ENCODE assay signal across 21 cellular contexts in genomic region chr20:32458837-32459220, GRCh38.
DNase-seq lines count a peak whose midpoint lies in the region; ATAC-seq, FAIRE-seq and TF ChIP-seq lines count a peak whose summit lies in the region.
"Had no signal": no experiment of that assay in that cellular context is flagged by ENCODE, and none has a peak within 500 bp of the region (broad histone marks: within the 10 kb centered on the region; RNA-seq: fewer than 3 reads in every experiment).

No MANE protein-coding gene starts in this region.

- H3K4me1 ChIP-seq in neuronal stem cell (ENCODE audit: control insufficient read depth in 2 of 2, insufficient read depth in 1 of 2, low read depth in 1 of 2, low read length in 2 of 2) (peaks cover 26 to 37% of the 10 kb centered on the region in 2 donors), stomach (peaks cover 36 to 62% (median 46%) of the 10 kb centered on the region in 4 donors)

- H3K36me3 Mint-ChIP-seq in CD4-positive, alpha-beta T cell (ENCODE audit: low read depth), result peaks cover 51% of the 10 kb centered on the region
- H3K36me3 Mint-ChIP-seq in T-cell, result peaks cover 8% of the 10 kb centered on the region
- H3K36me3 Mint-ChIP-seq in endothelial cell (ENCODE audit: low read depth, unreplicated experiment), result peaks cover 18% of the 10 kb centered on the region

- POLR2A ChIA-PET in CD4-positive, alpha-beta T cell (lab: Charles Lee), result no interaction called here
- POLR2A ChIA-PET in T-cell (lab: Charles Lee), result interaction anchor here in 1 of 2 donors (0.6 kb wide), 1 partner anchor 19 kb away, joined by 3 read pairs; no protein-coding TSS in a partner anchor

- no peak for FAIRE-seq in D721Med (lab: Jason Lieb, UNC)
- FAIRE-seq: endometrium, TTC549 had no signal

- peak overlapping the region; percentile 96 for H3K18ac ChIP-seq in neuronal stem cell (ENCODE audit: low read length)

- peaks cover 31% of the 10 kb centered on the region for H3K79me1 ChIP-seq in neuronal stem cell (ENCODE audit: low read depth, low read length)

- no peaks in the 10 kb centered on the region for H3K4me1 Mint-ChIP-seq in CD4-positive, alpha-beta T cell (ENCODE audit: low read depth)
- H3K4me1 Mint-ChIP-seq in T-cell (peaks cover 6 to 12% (median 11%) of the 10 kb centered on the region in 3 donors), endothelial cell (ENCODE audit: unreplicated experiment) (peaks cover 40% of the 10 kb centered on the region)
- H3K4me1 Mint-ChIP-seq: activated CD4-positive, alpha-beta T cell treated with anti-CD3 and anti-CD28 coated beads, Interleukin-2, amount 10 ng/mL, durations not matched to agents 24 days and 14 days had no signal

- peak overlapping the region; percentile 82 for H2AK5ac ChIP-seq in neuronal stem cell (ENCODE audit: low read depth, low read length)

- no peak for TF ChIP-seq POLR2A in stomach (IDR thresholded peaks at IDR 0.05)

- no CpG with 5 or more reads among the region's 12 CpGs for whole genome bisulfite sequencing in neuronal stem cell (ENCODE audit: extremely low coverage in 2 of 2, insufficient read length in 2 of 2, insufficient replicate concordance in 1 of 2), 2 donors
- 70 to 75% (median 73%) methylated on average over 11 to 12 of the region's 12 CpGs for WGBS in stomach, 5 donors

- H2BK5ac ChIP-seq in neuronal stem cell (ENCODE audit: low read length), result peak overlapping the region; percentile 99

- no peak for DNase-seq in CD4-positive, alpha-beta T cell
- DNase-seq in T-cell (no peak), endothelial cell (ENCODE audit: low spot score) (no peak), neuronal stem cell (ENCODE audit: low spot score) (no peak), stomach (no peak), D721Med (ENCODE audit: insufficient read length, low spot score) (no peak)
- no peak for DNase-seq in activated CD4-positive, alpha-beta T cell treated with anti-CD3 and anti-CD28 coated beads for 4 hours
- DNase-seq: activated CD4-positive, alpha-beta T cell treated with anti-CD3 and anti-CD28 coated beads, Interleukin-2, amount 10 ng/mL, durations not matched to agents 24 days and 14 days; activated CD8-positive, alpha-beta memory T cell treated with anti-CD3 and anti-CD28 coated beads, Interleukin-2, amount 50 U/mL, for 4 hours; activated gamma-delta T cell treated with Interleukin-2 at 50 U/mL for 16 hours; EL; GM23248; NCI-H1417 treated with DMSO at 0.1 percent for 48 hours; NCI-H2171; NCI-H526 treated with DMSO at 0.1 percent for 48 hours had no signal

- intact Hi-C loops in CD4-positive, alpha-beta T cell (cut with DNase I, micrococcal nuclease), result no loop called here
- intact Hi-C loops in stomach (cut with DNase I; ENCODE audit: low total_unique reads), result no loop called here

- peak overlapping the region; percentile 19 for H4K8ac ChIP-seq in neuronal stem cell (ENCODE audit: low read depth, low read length)

- peak overlapping the region; percentile 79 for H3K27ac Mint-ChIP-seq in CD4-positive, alpha-beta T cell
- H3K27ac Mint-ChIP-seq in T-cell (peak overlapping the region; percentile 55 to 72), endothelial cell (ENCODE audit: unreplicated experiment) (peak overlapping the region; percentile 78)
- H3K27ac Mint-ChIP-seq: activated CD4-positive, alpha-beta T cell treated with anti-CD3 and anti-CD28 coated beads, Interleukin-2, amount 10 ng/mL, durations not matched to agents 24 days and 14 days had no signal

- CTCF ChIA-PET in CD4-positive, alpha-beta T cell (lab: Charles Lee), result no interaction called here
- CTCF ChIA-PET in T-cell (lab: Charles Lee), result interaction anchor here in 1 of 2 donors (0.7 kb wide), 1 partner anchor 34 kb away, joined by 5 read pairs; no protein-coding TSS in a partner anchor

- H3K14ac ChIP-seq in neuronal stem cell (ENCODE audit: low read length), result peak overlapping the region; percentile 41

- no peak overlapping the region for H3K4me2 ChIP-seq in neuronal stem cell (ENCODE audit: insufficient read depth, low read length, poor library complexity, severe bottlenecking)

- H3K36me3 ChIP-seq in neuronal stem cell (replicated peaks in 1 of 2; ENCODE audit: control insufficient read depth in 2 of 2, insufficient read depth in 2 of 2, low read length in 2 of 2), result peaks cover 19 to 33% of the 10 kb centered on the region in 2 donors
- H3K36me3 ChIP-seq in stomach, result peaks cover 9 to 53% (median 33%) of the 10 kb centered on the region in 4 donors
- H3K36me3 ChIP-seq: prostate gland, thoracic aorta had no signal

- H3K4ac ChIP-seq in neuronal stem cell (ENCODE audit: low read length), result no peak overlapping the region

- H3K9ac ChIP-seq in neuronal stem cell (ENCODE audit: low read depth, low read length, poor library complexity), result peak overlapping the region; percentile 83
- H3K9ac ChIP-seq: GM23248 had no signal

- H2BK12ac ChIP-seq in neuronal stem cell (ENCODE audit: low read length), result no peak overlapping the region

- H3K27me3 ChIP-seq in CD4-positive, alpha-beta T cell (ENCODE audit: control insufficient read depth, insufficient read depth, low read length), result no peaks in the 10 kb centered on the region
- peaks cover 0 to 2% (median 0%) of the 10 kb centered on the region in 3 experiments for H3K27me3 ChIP-seq in neuronal stem cell (ENCODE audit: control insufficient read depth in 3 of 3, insufficient read depth in 3 of 3, low read depth in 1 of 3, low read length in 3 of 3)
- no peaks in the 10 kb centered on the region for H3K27me3 ChIP-seq in stomach
- H3K27me3 ChIP-seq: heart left ventricle had no signal

- H3K4me3 ChIP-seq in neuronal stem cell (ENCODE audit: low read length in 2 of 2) (no peak overlapping the region), stomach (no peak overlapping the region)
- H3K4me3 ChIP-seq: GM23248, heart left ventricle, prostate gland, thoracic aorta had no signal

- no peak for TF ChIP-seq EP300 in stomach (IDR thresholded peaks at IDR 0.05)

- ATAC-seq in CD4-positive, alpha-beta T cell (ENCODE audit: poor library complexity), result no peak
- no peak for ATAC-seq in T-cell (replicated peaks in 1 of 4)
- ATAC-seq in GM19328 (IDR thresholded peaks at IDR 0.05; ENCODE audit: unreplicated experiment), result no peak
- ATAC-seq: heart left ventricle had no signal

- no peaks in the 10 kb centered on the region for H3K9me3 Mint-ChIP-seq in CD4-positive, alpha-beta T cell
- H3K9me3 Mint-ChIP-seq in T-cell, result no peaks in the 10 kb centered on the region
- no peaks in the 10 kb centered on the region for H3K9me3 Mint-ChIP-seq in endothelial cell (ENCODE audit: unreplicated experiment)
- H3K9me3 Mint-ChIP-seq: activated CD4-positive, alpha-beta T cell treated with anti-CD3 and anti-CD28 coated beads, Interleukin-2, amount 10 ng/mL, durations not matched to agents 24 days and 14 days had no signal

- H2AFZ ChIP-seq in neuronal stem cell (ENCODE audit: low read length), result no peak overlapping the region
- H2AFZ ChIP-seq: GM23248 had no signal

- H2BK15ac ChIP-seq in neuronal stem cell (ENCODE audit: low read length), result peak overlapping the region; percentile 97

- TF ChIP-seq CTCF in CD4-positive, alpha-beta T cell (IDR thresholded peaks at IDR 0.05), result no peak
- TF ChIP-seq CTCF in endothelial cell (IDR thresholded peaks at IDR 0.05; ENCODE audit: unreplicated experiment), result no peak
- TF ChIP-seq CTCF in stomach (IDR thresholded peaks at IDR 0.05), result no peak
- TF ChIP-seq CTCF in D721Med (IDR thresholded peaks at IDR 0.05; ENCODE audit: insufficient read depth, missing control alignments), result no peak

- no peak overlapping the region for H4K91ac ChIP-seq in neuronal stem cell (ENCODE audit: low read depth, low read length, poor library complexity)

- no peaks in the 10 kb centered on the region for H3K9me3 ChIP-seq in CD4-positive, alpha-beta T cell (ENCODE audit: control insufficient read depth, low read length)
- no peaks in the 10 kb centered on the region for H3K9me3 ChIP-seq in neuronal stem cell (replicated peaks in 1 of 2; ENCODE audit: control insufficient read depth in 2 of 2, insufficient read depth in 1 of 2, low read depth in 1 of 2, low read length in 2 of 2)
- no peaks in the 10 kb centered on the region for H3K9me3 ChIP-seq in stomach
- H3K9me3 ChIP-seq: heart left ventricle, prostate gland, thoracic aorta had no signal

- no peak overlapping the region for H2BK120ac ChIP-seq in neuronal stem cell (ENCODE audit: low read depth, low read length)

- H3K27me3 Mint-ChIP-seq in CD4-positive, alpha-beta T cell, result no peaks in the 10 kb centered on the region
- no peaks in the 10 kb centered on the region for H3K27me3 Mint-ChIP-seq in T-cell
- H3K27me3 Mint-ChIP-seq in endothelial cell (ENCODE audit: unreplicated experiment), result peaks cover 29% of the 10 kb centered on the region
- H3K27me3 Mint-ChIP-seq: activated CD4-positive, alpha-beta T cell treated with anti-CD3 and anti-CD28 coated beads, Interleukin-2, amount 10 ng/mL, durations not matched to agents 24 days and 14 days had no signal

- H3K27ac ChIP-seq in CD4-positive, alpha-beta T cell (ENCODE audit: low read depth, low read length), result no peak overlapping the region
- H3K27ac ChIP-seq in neuronal stem cell (replicated peaks; ENCODE audit: low read length) (no peak overlapping the region), stomach (peak overlapping the region in 1 of 5 donors; percentile 20)
- H3K27ac ChIP-seq: GM23248, prostate gland, thoracic aorta had no signal

- H3K4me3 Mint-ChIP-seq in CD4-positive, alpha-beta T cell, result no peak overlapping the region
- H3K4me3 Mint-ChIP-seq in T-cell (no peak overlapping the region), endothelial cell (ENCODE audit: unreplicated experiment) (peak overlapping the region; percentile 76)
- H3K4me3 Mint-ChIP-seq: activated CD4-positive, alpha-beta T cell treated with anti-CD3 and anti-CD28 coated beads, Interleukin-2, amount 10 ng/mL, durations not matched to agents 24 days and 14 days had no signal

- no peak overlapping the region for H3K23ac ChIP-seq in neuronal stem cell (ENCODE audit: low read depth, low read length, poor library complexity)
